11 cellular contexts compared by ENCODE assay signal in genomic region chr18:3885209-3885792, GRCh38.
DNase-seq lines count a peak whose midpoint lies in the region; ATAC-seq and TF ChIP-seq lines count a peak whose summit lies in the region.
"Had no signal": no experiment of that assay in that cellular context is flagged by ENCODE, and none has a peak within 500 bp of the region (broad histone marks: within the 10 kb centered on the region; RNA-seq: fewer than 3 reads in every experiment).

No MANE protein-coding gene starts in this region.

- TF ChIP-seq CTCF in LNCAP (IDR thresholded peaks at IDR 0.05) = 0 out of 2 replicates have a peak, but pooled peaks have one; percentile 16
- peak; percentile 22 for TF ChIP-seq CTCF in cardiac fibroblast (IDR thresholded peaks at IDR 0.05; ENCODE audit: low read depth, low read length)

- no peak overlapping the region for H3K4me3 ChIP-seq in cardiac fibroblast (replicated peaks in 1 of 2; ENCODE audit: low read depth in 2 of 2, low read length in 2 of 2)

- in situ Hi-C loops in ACHN (cut with HindIII; ENCODE audit: low pct_ligation_motif_present, low pct_unique_long_range_greater_than_20kb, low sequenced_read_pairs) = no loop called here

- DNase-seq in ACHN (peak; percentile 25), cardiac fibroblast (ENCODE audit: low read depth in 2 of 2) (no peak), GOT3 (lab: John Stamatoyannopoulos, UW) (no peak), mucosa of gallbladder (ENCODE audit: low spot score) (no peak), NCI-H345 treated with DMSO at 0.1 percent for 48 hours (lab: John Stamatoyannopoulos, UW; ENCODE audit: unreplicated experiment) (no peak)
- DNase-seq: activated gamma-delta T cell treated with Interleukin-2 at 50 U/mL for 16 hours, GF-D8 had no signal

- peak; percentile 63 for ATAC-seq in GM18861 (IDR thresholded peaks at IDR 0.05; ENCODE audit: unreplicated experiment)
- no peak for ATAC-seq in GM21515 (IDR thresholded peaks at IDR 0.05; ENCODE audit: unreplicated experiment)
- ATAC-seq: Right ventricle myocardium inferior had no signal
